In the genomic region with DNA sequence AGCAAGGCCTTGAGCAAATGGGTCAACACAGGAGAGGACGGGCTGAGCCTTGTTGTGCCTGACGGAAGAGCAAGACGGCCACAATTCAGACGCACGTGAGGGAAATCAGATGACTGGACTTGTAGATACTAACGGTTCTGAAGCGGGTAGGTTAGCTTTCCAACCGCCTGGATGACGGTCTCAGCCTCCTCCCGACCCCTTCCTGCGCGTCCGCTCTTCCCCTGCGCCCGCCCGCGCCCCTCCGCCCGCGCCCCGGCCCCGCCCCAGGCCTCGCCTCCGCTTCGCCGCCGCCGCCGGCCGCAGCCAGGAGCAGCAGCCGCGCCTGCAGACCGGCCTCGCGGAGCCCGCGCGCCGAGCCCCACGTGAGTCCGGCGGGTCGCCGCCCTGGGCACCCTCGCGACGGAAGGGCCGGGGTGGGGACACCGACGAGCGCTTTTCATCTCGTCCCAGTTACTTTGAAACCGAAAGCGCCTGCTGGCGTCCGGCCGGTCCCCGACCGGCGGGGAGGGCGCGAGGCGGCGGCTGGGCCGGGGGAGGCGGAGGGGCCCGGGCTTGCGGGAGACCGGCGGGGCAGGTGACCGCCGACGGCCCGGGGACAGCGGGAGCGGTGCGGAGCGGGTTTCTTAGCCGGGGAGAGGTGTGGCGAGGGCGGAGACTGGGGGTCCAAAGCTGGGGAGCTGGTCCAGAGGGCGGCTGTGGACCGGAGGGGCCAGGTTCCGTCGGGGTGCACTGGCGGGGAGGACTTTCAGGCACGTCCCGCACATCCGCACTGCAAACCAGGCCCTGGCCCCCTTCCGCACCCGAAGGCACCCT, we compare ENCODE assay signal across 1 cellular context.
TF ChIP-seq lines count a peak whose summit lies in the region.

A gene with protein sequence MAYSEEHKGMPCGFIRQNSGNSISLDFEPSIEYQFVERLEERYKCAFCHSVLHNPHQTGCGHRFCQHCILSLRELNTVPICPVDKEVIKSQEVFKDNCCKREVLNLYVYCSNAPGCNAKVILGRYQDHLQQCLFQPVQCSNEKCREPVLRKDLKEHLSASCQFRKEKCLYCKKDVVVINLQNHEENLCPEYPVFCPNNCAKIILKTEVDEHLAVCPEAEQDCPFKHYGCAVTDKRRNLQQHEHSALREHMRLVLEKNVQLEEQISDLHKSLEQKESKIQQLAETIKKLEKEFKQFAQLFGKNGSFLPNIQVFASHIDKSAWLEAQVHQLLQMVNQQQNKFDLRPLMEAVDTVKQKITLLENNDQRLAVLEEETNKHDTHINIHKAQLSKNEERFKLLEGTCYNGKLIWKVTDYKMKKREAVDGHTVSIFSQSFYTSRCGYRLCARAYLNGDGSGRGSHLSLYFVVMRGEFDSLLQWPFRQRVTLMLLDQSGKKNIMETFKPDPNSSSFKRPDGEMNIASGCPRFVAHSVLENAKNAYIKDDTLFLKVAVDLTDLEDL (plus strand): TSS at position 306 of the 813 bp plus-strand sequence. CDS start 26,407 bp downstream, outside the sequence.

TF ChIP-seq in K562, 482 proteins besides CTCF, POLR2A, EP300 and RAD21 (continued from another document and continues in another):
- TF ChIP-seq, protein P1, sequence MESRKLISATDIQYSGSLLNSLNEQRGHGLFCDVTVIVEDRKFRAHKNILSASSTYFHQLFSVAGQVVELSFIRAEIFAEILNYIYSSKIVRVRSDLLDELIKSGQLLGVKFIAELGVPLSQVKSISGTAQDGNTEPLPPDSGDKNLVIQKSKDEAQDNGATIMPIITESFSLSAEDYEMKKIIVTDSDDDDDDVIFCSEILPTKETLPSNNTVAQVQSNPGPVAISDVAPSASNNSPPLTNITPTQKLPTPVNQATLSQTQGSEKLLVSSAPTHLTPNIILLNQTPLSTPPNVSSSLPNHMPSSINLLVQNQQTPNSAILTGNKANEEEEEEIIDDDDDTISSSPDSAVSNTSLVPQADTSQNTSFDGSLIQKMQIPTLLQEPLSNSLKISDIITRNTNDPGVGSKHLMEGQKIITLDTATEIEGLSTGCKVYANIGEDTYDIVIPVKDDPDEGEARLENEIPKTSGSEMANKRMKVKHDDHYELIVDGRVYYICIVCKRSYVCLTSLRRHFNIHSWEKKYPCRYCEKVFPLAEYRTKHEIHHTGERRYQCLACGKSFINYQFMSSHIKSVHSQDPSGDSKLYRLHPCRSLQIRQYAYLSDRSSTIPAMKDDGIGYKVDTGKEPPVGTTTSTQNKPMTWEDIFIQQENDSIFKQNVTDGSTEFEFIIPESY (CRISPR knock-in tag; IDR thresholded peaks at IDR 0.05), result peak; percentile 35
- TF ChIP-seq RBFOX2 (IDR thresholded peaks at IDR 0.05; ENCODE audit: low read depth, low read length) (peak; percentile 69), SNRNP70 (optimal IDR thresholded peaks at IDR 0.05; ENCODE audit: low read depth, low read length) (no peak), ZNF766 (CRISPR knock-in tag; conservative IDR thresholded peaks at IDR 0.05) (peak; percentile 46; the same call in 1 of the 2 replicates), GTF2F1 (IDR thresholded peaks at IDR 0.05; ENCODE audit: low read depth, low read length) (0 out of 2 replicates have a peak, but pooled peaks have one; percentile 20), NBN (IDR thresholded peaks at IDR 0.05; ENCODE audit: low read depth) (0 out of 2 replicates have a peak, but pooled peaks have one; percentile 7), ZNF507 (tag; conservative IDR thresholded peaks at IDR 0.05) (no peak), GTF2E2 (tag; IDR thresholded peaks at IDR 0.05) (no peak), GABPA (tag; conservative IDR thresholded peaks at IDR 0.05; ENCODE audit: low read depth) (peak; percentile 53; the same call in 1 of the 2 replicates), ZNF764 (CRISPR knock-in tag; IDR thresholded peaks at IDR 0.05; ENCODE audit: low read depth) (no peak), ZNF354B (CRISPR knock-in tag; IDR thresholded peaks at IDR 0.05) (no peak), MTA3 (IDR thresholded peaks at IDR 0.05; ENCODE audit: borderline replicate concordance) (0 out of 2 replicates have a peak, but pooled peaks have one; percentile 18), TRIM28 (IDR thresholded peaks at IDR 0.05) (no peak), PTRF (tag; IDR thresholded peaks at IDR 0.05) (no peak), CHD1 (IDR thresholded peaks at IDR 0.05; ENCODE audit: low read length) (peak; percentile 23), ZNF699 (CRISPR knock-in tag; IDR thresholded peaks at IDR 0.05; ENCODE audit: insufficient replicate concordance) (no peak), CEBPG (CRISPR knock-in tag; IDR thresholded peaks at IDR 0.05) (no peak), CEBPG (tag; conservative IDR thresholded peaks at IDR 0.05 in 1 of 2, IDR thresholded peaks at IDR 0.05 in 1 of 2) (no peak), ETV1 (tag; conservative IDR thresholded peaks at IDR 0.05; ENCODE audit: low read depth) (0 out of 2 replicates have a peak, but pooled peaks have one; percentile 17), SNIP1 (IDR thresholded peaks at IDR 0.05; ENCODE audit: low read depth) (no peak), FOXK2 (conservative IDR thresholded peaks at IDR 0.05 in 1 of 2, IDR thresholded peaks at IDR 0.05 in 1 of 2; ENCODE audit: low read depth in 2 of 2) (peak; percentile 48 to 53; a peak in 2 of 4 replicates), SAFB2 (IDR thresholded peaks at IDR 0.05; ENCODE audit: borderline replicate concordance, low read depth, low read length, severe bottlenecking) (no peak)
- TF ChIP-seq, protein P2, sequence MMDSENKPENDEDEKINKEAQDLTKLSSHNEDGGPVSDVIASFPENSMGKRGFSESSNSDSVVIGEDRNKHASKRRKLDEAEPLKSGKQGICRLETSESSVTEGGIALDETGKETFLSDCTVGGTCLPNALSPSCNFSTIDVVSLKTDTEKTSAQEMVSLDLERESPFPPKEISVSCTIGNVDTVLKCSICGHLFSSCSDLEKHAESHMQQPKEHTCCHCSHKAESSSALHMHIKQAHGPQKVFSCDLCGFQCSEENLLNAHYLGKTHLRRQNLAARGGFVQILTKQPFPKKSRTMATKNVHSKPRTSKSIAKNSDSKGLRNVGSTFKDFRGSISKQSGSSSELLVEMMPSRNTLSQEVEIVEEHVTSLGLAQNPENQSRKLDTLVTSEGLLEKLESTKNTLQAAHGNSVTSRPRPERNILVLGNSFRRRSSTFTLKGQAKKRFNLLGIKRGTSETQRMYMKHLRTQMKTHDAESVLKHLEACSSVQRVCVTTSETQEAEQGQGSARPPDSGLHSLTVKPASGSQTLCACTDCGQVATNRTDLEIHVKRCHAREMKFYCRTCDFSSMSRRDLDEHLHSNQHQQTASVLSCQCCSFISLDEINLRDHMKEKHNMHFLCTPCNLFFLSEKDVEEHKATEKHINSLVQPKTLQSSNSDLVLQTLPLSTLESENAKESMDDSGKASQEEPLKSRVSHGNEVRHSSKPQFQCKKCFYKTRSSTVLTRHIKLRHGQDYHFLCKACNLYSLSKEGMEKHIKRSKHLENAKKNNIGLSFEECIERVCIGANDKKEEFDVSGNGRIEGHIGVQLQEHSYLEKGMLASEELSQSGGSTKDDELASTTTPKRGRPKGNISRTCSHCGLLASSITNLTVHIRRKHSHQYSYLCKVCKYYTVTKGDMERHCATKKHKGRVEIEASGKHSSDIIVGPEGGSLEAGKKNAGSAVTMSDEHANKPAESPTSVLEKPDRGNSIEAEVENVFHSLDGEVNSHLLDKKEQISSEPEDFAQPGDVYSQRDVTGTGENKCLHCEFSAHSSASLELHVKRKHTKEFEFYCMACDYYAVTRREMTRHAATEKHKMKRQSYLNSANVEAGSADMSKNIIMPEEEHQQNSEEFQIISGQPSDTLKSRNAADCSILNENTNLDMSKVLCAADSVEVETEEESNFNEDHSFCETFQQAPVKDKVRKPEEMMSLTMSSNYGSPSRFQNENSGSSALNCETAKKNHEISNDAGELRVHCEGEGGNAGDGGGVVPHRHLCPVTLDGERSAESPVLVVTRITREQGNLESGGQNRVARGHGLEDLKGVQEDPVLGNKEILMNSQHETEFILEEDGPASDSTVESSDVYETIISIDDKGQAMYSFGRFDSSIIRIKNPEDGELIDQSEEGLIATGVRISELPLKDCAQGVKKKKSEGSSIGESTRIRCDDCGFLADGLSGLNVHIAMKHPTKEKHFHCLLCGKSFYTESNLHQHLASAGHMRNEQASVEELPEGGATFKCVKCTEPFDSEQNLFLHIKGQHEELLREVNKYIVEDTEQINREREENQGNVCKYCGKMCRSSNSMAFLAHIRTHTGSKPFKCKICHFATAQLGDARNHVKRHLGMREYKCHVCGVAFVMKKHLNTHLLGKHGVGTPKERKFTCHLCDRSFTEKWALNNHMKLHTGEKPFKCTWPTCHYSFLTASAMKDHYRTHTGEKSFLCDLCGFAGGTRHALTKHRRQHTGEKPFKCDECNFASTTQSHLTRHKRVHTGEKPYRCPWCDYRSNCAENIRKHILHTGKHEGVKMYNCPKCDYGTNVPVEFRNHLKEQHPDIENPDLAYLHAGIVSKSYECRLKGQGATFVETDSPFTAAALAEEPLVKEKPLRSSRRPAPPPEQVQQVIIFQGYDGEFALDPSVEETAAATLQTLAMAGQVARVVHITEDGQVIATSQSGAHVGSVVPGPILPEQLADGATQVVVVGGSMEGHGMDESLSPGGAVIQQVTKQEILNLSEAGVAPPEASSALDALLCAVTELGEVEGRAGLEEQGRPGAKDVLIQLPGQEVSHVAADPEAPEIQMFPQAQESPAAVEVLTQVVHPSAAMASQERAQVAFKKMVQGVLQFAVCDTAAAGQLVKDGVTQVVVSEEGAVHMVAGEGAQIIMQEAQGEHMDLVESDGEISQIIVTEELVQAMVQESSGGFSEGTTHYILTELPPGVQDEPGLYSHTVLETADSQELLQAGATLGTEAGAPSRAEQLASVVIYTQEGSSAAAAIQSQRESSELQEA (IDR thresholded peaks at IDR 0.05; ENCODE audit: low read depth), result peak; percentile 75
- TF ChIP-seq, protein P3, sequence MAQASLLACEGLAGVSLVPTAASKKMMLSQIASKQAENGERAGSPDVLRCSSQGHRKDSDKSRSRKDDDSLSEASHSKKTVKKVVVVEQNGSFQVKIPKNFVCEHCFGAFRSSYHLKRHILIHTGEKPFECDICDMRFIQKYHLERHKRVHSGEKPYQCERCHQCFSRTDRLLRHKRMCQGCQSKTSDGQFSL (CRISPR knock-in tag; IDR thresholded peaks at IDR 0.05), result no peak
- TF ChIP-seq, protein P3 (tag; IDR thresholded peaks at IDR 0.05), result no peak
- TF ChIP-seq, protein P4, sequence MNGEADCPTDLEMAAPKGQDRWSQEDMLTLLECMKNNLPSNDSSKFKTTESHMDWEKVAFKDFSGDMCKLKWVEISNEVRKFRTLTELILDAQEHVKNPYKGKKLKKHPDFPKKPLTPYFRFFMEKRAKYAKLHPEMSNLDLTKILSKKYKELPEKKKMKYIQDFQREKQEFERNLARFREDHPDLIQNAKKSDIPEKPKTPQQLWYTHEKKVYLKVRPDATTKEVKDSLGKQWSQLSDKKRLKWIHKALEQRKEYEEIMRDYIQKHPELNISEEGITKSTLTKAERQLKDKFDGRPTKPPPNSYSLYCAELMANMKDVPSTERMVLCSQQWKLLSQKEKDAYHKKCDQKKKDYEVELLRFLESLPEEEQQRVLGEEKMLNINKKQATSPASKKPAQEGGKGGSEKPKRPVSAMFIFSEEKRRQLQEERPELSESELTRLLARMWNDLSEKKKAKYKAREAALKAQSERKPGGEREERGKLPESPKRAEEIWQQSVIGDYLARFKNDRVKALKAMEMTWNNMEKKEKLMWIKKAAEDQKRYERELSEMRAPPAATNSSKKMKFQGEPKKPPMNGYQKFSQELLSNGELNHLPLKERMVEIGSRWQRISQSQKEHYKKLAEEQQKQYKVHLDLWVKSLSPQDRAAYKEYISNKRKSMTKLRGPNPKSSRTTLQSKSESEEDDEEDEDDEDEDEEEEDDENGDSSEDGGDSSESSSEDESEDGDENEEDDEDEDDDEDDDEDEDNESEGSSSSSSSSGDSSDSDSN (IDR thresholded peaks at IDR 0.05; ENCODE audit: borderline replicate concordance in 1 of 2, low read depth in 2 of 2, low read length in 2 of 2), result peak in 1 of 2 experiments; percentile 59; a peak in 1 of 4 replicates
- TF ChIP-seq, protein P5, sequence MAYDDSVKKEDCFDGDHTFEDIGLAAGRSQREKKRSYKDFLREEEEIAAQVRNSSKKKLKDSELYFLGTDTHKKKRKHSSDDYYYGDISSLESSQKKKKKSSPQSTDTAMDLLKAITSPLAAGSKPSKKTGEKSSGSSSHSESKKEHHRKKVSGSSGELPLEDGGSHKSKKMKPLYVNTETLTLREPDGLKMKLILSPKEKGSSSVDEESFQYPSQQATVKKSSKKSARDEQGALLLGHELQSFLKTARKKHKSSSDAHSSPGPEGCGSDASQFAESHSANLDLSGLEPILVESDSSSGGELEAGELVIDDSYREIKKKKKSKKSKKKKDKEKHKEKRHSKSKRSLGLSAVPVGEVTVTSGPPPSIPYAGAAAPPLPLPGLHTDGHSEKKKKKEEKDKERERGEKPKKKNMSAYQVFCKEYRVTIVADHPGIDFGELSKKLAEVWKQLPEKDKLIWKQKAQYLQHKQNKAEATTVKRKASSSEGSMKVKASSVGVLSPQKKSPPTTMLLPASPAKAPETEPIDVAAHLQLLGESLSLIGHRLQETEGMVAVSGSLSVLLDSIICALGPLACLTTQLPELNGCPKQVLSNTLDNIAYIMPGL (CRISPR knock-in tag; IDR thresholded peaks at IDR 0.05), result no peak
- TF ChIP-seq, protein P6, sequence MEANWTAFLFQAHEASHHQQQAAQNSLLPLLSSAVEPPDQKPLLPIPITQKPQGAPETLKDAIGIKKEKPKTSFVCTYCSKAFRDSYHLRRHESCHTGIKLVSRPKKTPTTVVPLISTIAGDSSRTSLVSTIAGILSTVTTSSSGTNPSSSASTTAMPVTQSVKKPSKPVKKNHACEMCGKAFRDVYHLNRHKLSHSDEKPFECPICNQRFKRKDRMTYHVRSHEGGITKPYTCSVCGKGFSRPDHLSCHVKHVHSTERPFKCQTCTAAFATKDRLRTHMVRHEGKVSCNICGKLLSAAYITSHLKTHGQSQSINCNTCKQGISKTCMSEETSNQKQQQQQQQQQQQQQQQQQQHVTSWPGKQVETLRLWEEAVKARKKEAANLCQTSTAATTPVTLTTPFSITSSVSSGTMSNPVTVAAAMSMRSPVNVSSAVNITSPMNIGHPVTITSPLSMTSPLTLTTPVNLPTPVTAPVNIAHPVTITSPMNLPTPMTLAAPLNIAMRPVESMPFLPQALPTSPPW (CRISPR knock-in tag; IDR thresholded peaks at IDR 0.05), result peak; percentile 75
- TF ChIP-seq, protein P7, sequence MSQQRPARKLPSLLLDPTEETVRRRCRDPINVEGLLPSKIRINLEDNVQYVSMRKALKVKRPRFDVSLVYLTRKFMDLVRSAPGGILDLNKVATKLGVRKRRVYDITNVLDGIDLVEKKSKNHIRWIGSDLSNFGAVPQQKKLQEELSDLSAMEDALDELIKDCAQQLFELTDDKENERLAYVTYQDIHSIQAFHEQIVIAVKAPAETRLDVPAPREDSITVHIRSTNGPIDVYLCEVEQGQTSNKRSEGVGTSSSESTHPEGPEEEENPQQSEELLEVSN (IDR thresholded peaks at IDR 0.05; ENCODE audit: borderline replicate concordance in 1 of 2, extremely low read depth in 1 of 2, insufficient read depth in 1 of 2, insufficient read length in 1 of 2, low read depth in 1 of 2, low read length in 1 of 2, poor library complexity in 1 of 2, severe bottlenecking in 1 of 2), result peak; percentile 93 to 99
- TF ChIP-seq, protein P8, sequence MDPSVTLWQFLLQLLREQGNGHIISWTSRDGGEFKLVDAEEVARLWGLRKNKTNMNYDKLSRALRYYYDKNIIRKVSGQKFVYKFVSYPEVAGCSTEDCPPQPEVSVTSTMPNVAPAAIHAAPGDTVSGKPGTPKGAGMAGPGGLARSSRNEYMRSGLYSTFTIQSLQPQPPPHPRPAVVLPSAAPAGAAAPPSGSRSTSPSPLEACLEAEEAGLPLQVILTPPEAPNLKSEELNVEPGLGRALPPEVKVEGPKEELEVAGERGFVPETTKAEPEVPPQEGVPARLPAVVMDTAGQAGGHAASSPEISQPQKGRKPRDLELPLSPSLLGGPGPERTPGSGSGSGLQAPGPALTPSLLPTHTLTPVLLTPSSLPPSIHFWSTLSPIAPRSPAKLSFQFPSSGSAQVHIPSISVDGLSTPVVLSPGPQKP (CRISPR knock-in tag; IDR thresholded peaks at IDR 0.05), result no peak
